Comparison of ENCODE assay signal across 1 cellular context in genomic region chr15:100902436-100903190, GRCh38.
TF ChIP-seq lines count a peak whose summit lies in the region.

No MANE protein-coding gene starts in this region.

TF ChIP-seq in K562, 482 proteins besides CTCF, POLR2A, EP300 and RAD21 (continued from another document):
- TF ChIP-seq TFAP4 (CRISPR knock-in tag; IDR thresholded peaks at IDR 0.05; ENCODE audit: borderline replicate concordance) (0 out of 2 replicates have a peak, but pooled peaks have one; percentile 22), TCF3 (CRISPR knock-in tag; IDR thresholded peaks at IDR 0.05) (no peak)
- TF ChIP-seq, protein P1, sequence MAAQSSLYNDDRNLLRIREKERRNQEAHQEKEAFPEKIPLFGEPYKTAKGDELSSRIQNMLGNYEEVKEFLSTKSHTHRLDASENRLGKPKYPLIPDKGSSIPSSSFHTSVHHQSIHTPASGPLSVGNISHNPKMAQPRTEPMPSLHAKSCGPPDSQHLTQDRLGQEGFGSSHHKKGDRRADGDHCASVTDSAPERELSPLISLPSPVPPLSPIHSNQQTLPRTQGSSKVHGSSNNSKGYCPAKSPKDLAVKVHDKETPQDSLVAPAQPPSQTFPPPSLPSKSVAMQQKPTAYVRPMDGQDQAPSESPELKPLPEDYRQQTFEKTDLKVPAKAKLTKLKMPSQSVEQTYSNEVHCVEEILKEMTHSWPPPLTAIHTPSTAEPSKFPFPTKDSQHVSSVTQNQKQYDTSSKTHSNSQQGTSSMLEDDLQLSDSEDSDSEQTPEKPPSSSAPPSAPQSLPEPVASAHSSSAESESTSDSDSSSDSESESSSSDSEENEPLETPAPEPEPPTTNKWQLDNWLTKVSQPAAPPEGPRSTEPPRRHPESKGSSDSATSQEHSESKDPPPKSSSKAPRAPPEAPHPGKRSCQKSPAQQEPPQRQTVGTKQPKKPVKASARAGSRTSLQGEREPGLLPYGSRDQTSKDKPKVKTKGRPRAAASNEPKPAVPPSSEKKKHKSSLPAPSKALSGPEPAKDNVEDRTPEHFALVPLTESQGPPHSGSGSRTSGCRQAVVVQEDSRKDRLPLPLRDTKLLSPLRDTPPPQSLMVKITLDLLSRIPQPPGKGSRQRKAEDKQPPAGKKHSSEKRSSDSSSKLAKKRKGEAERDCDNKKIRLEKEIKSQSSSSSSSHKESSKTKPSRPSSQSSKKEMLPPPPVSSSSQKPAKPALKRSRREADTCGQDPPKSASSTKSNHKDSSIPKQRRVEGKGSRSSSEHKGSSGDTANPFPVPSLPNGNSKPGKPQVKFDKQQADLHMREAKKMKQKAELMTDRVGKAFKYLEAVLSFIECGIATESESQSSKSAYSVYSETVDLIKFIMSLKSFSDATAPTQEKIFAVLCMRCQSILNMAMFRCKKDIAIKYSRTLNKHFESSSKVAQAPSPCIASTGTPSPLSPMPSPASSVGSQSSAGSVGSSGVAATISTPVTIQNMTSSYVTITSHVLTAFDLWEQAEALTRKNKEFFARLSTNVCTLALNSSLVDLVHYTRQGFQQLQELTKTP (IDR thresholded peaks at IDR 0.05; ENCODE audit: low read depth in 1 of 2, partially characterized antibody in 2 of 2): peak in 1 of 2 experiments; percentile 70
